In genomic region chr2:16062471-16063250, GRCh38 we compare ENCODE assay signal across 22 cellular contexts.
"Had no signal": no experiment of that assay in that cellular context is flagged by ENCODE, and none has a peak within 500 bp of the region (broad histone marks: within the 10 kb centered on the region; RNA-seq: fewer than 3 reads in every experiment).

No MANE protein-coding gene starts in this region.

- H3K27ac Mint-ChIP-seq: memory B cell had no signal

- H3K4me1 ChIP-seq: esophagus squamous epithelium, gastrocnemius medialis, heart right ventricle, left lung, lower lobe of right lung had no signal

- H3K9me3 ChIP-seq: gastrocnemius medialis had no signal

- H3K4me3 Mint-ChIP-seq: memory B cell had no signal

- H3K27ac ChIP-seq: coronary artery, dorsolateral prefrontal cortex, epithelial cell of prostate, esophagus squamous epithelium, gastrocnemius medialis, heart right ventricle, left lung, lower lobe of right lung had no signal

- H3K27me3 Mint-ChIP-seq: memory B cell had no signal

- DNase-seq: dermis blood vessel endothelial cell; dorsolateral prefrontal cortex; effector CD4-positive, alpha-beta T cell; effector memory CD4-positive, alpha-beta T cell; erythroblast; esophagus squamous epithelium; foreskin fibroblast; foreskin melanocyte; gastrocnemius medialis; glutamatergic neuron; head of caudate nucleus; heart right ventricle; hippocampal formation; left cardiac atrium; left lung; left ventricle myocardium superior; lower lobe of right lung; mesendoderm; midbrain had no signal

- H3K4me1 Mint-ChIP-seq: memory B cell had no signal

- H3K4me3 ChIP-seq: coronary artery, dorsolateral prefrontal cortex, esophagus squamous epithelium, gastrocnemius medialis, heart right ventricle, left lung, lower lobe of right lung had no signal

- H3K36me3 Mint-ChIP-seq: memory B cell had no signal

- H3K27me3 ChIP-seq: esophagus squamous epithelium, gastrocnemius medialis, left lung had no signal

- H3K36me3 ChIP-seq: esophagus squamous epithelium, gastrocnemius medialis, heart right ventricle, left lung, lower lobe of right lung had no signal
